Comparison of ENCODE assay signal across 8 cellular contexts in the genomic region with DNA sequence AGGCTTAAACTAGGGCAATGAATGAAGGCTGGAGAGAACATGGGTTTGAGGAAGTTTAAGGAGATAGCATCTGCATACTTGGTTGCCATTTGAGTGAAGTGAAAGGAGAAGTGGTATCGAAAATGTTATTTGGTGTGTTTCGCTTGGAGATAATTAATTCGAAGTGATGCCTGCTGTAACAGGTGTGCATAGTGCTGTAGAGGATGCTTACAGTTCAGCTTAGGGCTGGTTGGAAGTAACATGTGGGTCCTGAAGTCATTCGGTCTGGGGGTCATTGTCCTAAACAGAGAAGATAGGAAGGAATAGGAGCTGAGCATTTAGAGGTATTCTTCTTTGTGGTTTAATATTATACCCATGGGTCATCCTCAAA. TPM values are rescaled to one million over a fixed set of nuclear protein-coding genes. Genes with fewer than 3 reads are reported as not detected.
A peak's percentile ranks its signal among the peaks of the same experiment; 100 is the strongest.
DNase-seq lines count a peak whose midpoint lies in the region; ATAC-seq and TF ChIP-seq lines count a peak whose summit lies in the region.

No MANE protein-coding gene starts in this region.

- TF ChIP-seq CTCF in adrenal gland (IDR thresholded peaks at IDR 0.05) = no peak
- TF ChIP-seq CTCF in right lobe of liver (IDR thresholded peaks at IDR 0.05) = no peak

- CTCF ChIA-PET in activated CD4-positive, alpha-beta memory T cell treated with anti-CD3 and anti-CD28 coated beads, Interleukin-2, amount 10 ng/mL, durations not matched to agents 7 days and 5 days (lab: Charles Lee) = interaction anchor here (0.6 to 8.9 kb wide), 53 partner anchors 8 to 201 kb away, joined by 3 to 182 read pairs (median 6); partner anchors contain the start of genes ANKRD34A, ANKRD35, HJV and ITGA10

- H3K27ac Mint-ChIP-seq in T-helper 2 cell treated with Interferon-gamma antibody and Interleukin-4, amounts not matched to agents 5 μg/mL and 100 μg/mL, for 36 hours = no peak overlapping the region
- no peak overlapping the region for H3K27ac Mint-ChIP-seq in activated CD4-positive, alpha-beta memory T cell treated with anti-CD3 and anti-CD28 coated beads, Interleukin-2, amount 10 ng/mL, durations not matched to agents 7 days and 5 days

- no peaks in the 10 kb centered on the region for H3K9me3 Mint-ChIP-seq in T-helper 2 cell treated with Interferon-gamma antibody and Interleukin-4, amounts not matched to agents 5 μg/mL and 100 μg/mL, for 36 hours
- no peaks in the 10 kb centered on the region for H3K9me3 Mint-ChIP-seq in activated CD4-positive, alpha-beta memory T cell treated with anti-CD3 and anti-CD28 coated beads, Interleukin-2, amount 10 ng/mL, durations not matched to agents 7 days and 5 days

- H3K4me1 ChIP-seq in adrenal gland (replicated peaks in 1 of 2) = peaks cover 9 to 15% of the 10 kb centered on the region in 2 donors
- H3K4me1 ChIP-seq in right lobe of liver = peaks cover 0 to 14% (median 2%) of the 10 kb centered on the region in 4 donors

- POLR2A ChIA-PET in activated CD4-positive, alpha-beta memory T cell treated with anti-CD3 and anti-CD28 coated beads, Interleukin-2, amount 10 ng/mL, durations not matched to agents 7 days and 5 days (lab: Charles Lee) = interaction anchor here (0.7 to 6.9 kb wide), 19 partner anchors 10 to 564 kb away, joined by 3 to 71 read pairs (median 5); partner anchors contain the start of genes ANKRD34A, LIX1L, PEX11B and PIAS3

- peak overlapping the region; percentile 58; the same call in 1 of the 2 replicates for H3K4me3 ChIP-seq in GM08714 (ENCODE audit: low read length)
- peak overlapping the region; percentile 73 for H3K4me3 ChIP-seq in Jurkat, Clone E6-1 (ENCODE audit: low read length)
- peak overlapping the region in 1 of 4 donors; percentile 49 for H3K4me3 ChIP-seq in adrenal gland
- H3K4me3 ChIP-seq in right lobe of liver = peak overlapping the region; percentile 36 to 58 (median 54)

- no peak for TF ChIP-seq POLR2A in adrenal gland (IDR thresholded peaks at IDR 0.05)
- no peak for TF ChIP-seq POLR2A in right lobe of liver (IDR thresholded peaks at IDR 0.05)

- H3K27ac ChIP-seq in adrenal gland = peak overlapping the region in 3 of 5 donors; percentile 3 to 67 (median 37)
- peak overlapping the region in 1 of 3 donors; percentile 37 for H3K27ac ChIP-seq in right lobe of liver

- no peak for DNase-seq in Jurkat, Clone E6-1 (ENCODE audit: low read depth, low spot score)
- DNase-seq in adrenal gland (no peak), right lobe of liver (no peak)
- DNase-seq in T-helper 2 cell treated with Interferon-gamma antibody and Interleukin-4, amounts not matched to agents 5 μg/mL and 100 μg/mL, for 36 hours (ENCODE audit: low spot score) = no peak
- no peak for DNase-seq in activated CD4-positive, alpha-beta memory T cell treated with anti-CD3 and anti-CD28 coated beads, Interleukin-2, amount 10 ng/mL, durations not matched to agents 7 days and 5 days
- no peak for DNase-seq in stimulated activated CD4-positive, alpha-beta T cell treated with anti-CD3 and anti-CD28 coated beads, Interleukin-15, amount 100 ng/mL, for 24 hours

- H3K36me3 Mint-ChIP-seq in T-helper 2 cell treated with Interferon-gamma antibody and Interleukin-4, amounts not matched to agents 5 μg/mL and 100 μg/mL, for 36 hours (ENCODE audit: low read depth) = peaks cover 22% of the 10 kb centered on the region
- peaks cover 31% of the 10 kb centered on the region for H3K36me3 Mint-ChIP-seq in activated CD4-positive, alpha-beta memory T cell treated with anti-CD3 and anti-CD28 coated beads, Interleukin-2, amount 10 ng/mL, durations not matched to agents 7 days and 5 days (ENCODE audit: low read depth)

- peak; percentile 52 for ATAC-seq in GM21526 (IDR thresholded peaks at IDR 0.05; ENCODE audit: low FRiP score, unreplicated experiment)
- ATAC-seq in right lobe of liver = peak; percentile 46 to 50 (median 50)

- peaks cover 0 to 50% of the 10 kb centered on the region in 2 donors for H3K36me3 ChIP-seq in adrenal gland (replicated peaks in 1 of 2)
- H3K36me3 ChIP-seq in right lobe of liver = peaks cover 0 to 35% (median 17%) of the 10 kb centered on the region in 4 donors

- H3K4me1 Mint-ChIP-seq in T-helper 2 cell treated with Interferon-gamma antibody and Interleukin-4, amounts not matched to agents 5 μg/mL and 100 μg/mL, for 36 hours (ENCODE audit: low read depth) = peaks cover 5% of the 10 kb centered on the region
- peaks cover 7% of the 10 kb centered on the region for H3K4me1 Mint-ChIP-seq in activated CD4-positive, alpha-beta memory T cell treated with anti-CD3 and anti-CD28 coated beads, Interleukin-2, amount 10 ng/mL, durations not matched to agents 7 days and 5 days

- no peaks in the 10 kb centered on the region for H3K27me3 Mint-ChIP-seq in T-helper 2 cell treated with Interferon-gamma antibody and Interleukin-4, amounts not matched to agents 5 μg/mL and 100 μg/mL, for 36 hours (ENCODE audit: low read depth)
- no peaks in the 10 kb centered on the region for H3K27me3 Mint-ChIP-seq in activated CD4-positive, alpha-beta memory T cell treated with anti-CD3 and anti-CD28 coated beads, Interleukin-2, amount 10 ng/mL, durations not matched to agents 7 days and 5 days

- intact Hi-C loops in adrenal gland (cut with DNase I) (loop anchor here (5.0 to 10.0 kb wide), 2 partner anchors 130 to 167 kb away; no protein-coding TSS in a partner anchor), right lobe of liver (cut with DNase I) (loop anchor here in 1 of 2 donors (10.0 kb wide), 1 partner anchor 170 kb away; no protein-coding TSS in a partner anchor)

- H3K27me3 ChIP-seq in adrenal gland (no peaks in the 10 kb centered on the region), right lobe of liver (no peaks in the 10 kb centered on the region)

- WGBS in adrenal gland, 4 donors = 8 to 14% (median 9%) methylated on average over 4 of the region's 4 CpGs
- 10% methylated on average over 4 of the region's 4 CpGs for WGBS in right lobe of liver (ENCODE audit: insufficient coverage, low coverage, low lambda C conversion rate, missing lambda C conversion rate)

- no peak overlapping the region for H3K4me3 Mint-ChIP-seq in T-helper 2 cell treated with Interferon-gamma antibody and Interleukin-4, amounts not matched to agents 5 μg/mL and 100 μg/mL, for 36 hours
- no peak overlapping the region for H3K4me3 Mint-ChIP-seq in activated CD4-positive, alpha-beta memory T cell treated with anti-CD3 and anti-CD28 coated beads, Interleukin-2, amount 10 ng/mL, durations not matched to agents 7 days and 5 days

- H3K9me3 ChIP-seq in adrenal gland (replicated peaks in 1 of 3) (no peaks in the 10 kb centered on the region), right lobe of liver (no peaks in the 10 kb centered on the region)

RNA-seq across cellular contexts. Expression of gene NUDT17, which starts 0.3 kb away (rescaled TPM):
- 15.3 TPM for polyA plus RNA-seq in Jurkat, Clone E6-1 (2012; ENCODE audit: insufficient read depth, insufficient read length)
- total RNA-seq in adrenal gland = 1 to 10 TPM; 1.5 to 6.5 (median 3.3) TPM
- 1 to 10 TPM; 2.1 to 7.8 (median 3.2) TPM for polyA plus RNA-seq in adrenal gland
- 1 to 10 TPM in 3 of 6 experiments, under 1 TPM in 3; 0.51 to 2.2 (median 1.0) TPM for total RNA-seq in right lobe of liver
- 1 to 10 TPM; 2.5 to 2.7 TPM for total RNA-seq in activated CD4-positive, alpha-beta memory T cell treated with anti-CD3 and anti-CD28 coated beads, Interleukin-2, amount 10 ng/mL, durations not matched to agents 7 days and 5 days

RNA-seq across cellular contexts. Expression of gene PIAS3, which starts 13.8 kb away (rescaled TPM):
- 19.8 TPM for polyA plus RNA-seq in Jurkat, Clone E6-1 (2012; ENCODE audit: insufficient read depth, insufficient read length)
- total RNA-seq in adrenal gland = 10 to 100 TPM in 7 of 8 donors, 1 to 10 TPM in 1; 7.5 to 34.1 (median 22.0) TPM
- polyA plus RNA-seq in adrenal gland = 10 to 100 TPM; 17.9 to 40.5 (median 26.0) TPM
- 1 to 10 TPM; 5.5 to 8.9 (median 6.7) TPM for total RNA-seq in right lobe of liver
- total RNA-seq in activated CD4-positive, alpha-beta memory T cell treated with anti-CD3 and anti-CD28 coated beads, Interleukin-2, amount 10 ng/mL, durations not matched to agents 7 days and 5 days = 10 to 100 TPM; 21.2 to 21.7 TPM

RNA-seq across cellular contexts. Expression of gene POLR3C, which starts 21.1 kb away (rescaled TPM):
- polyA plus RNA-seq in Jurkat, Clone E6-1 (2012; ENCODE audit: insufficient read depth, insufficient read length) = 38.2 TPM
- total RNA-seq in adrenal gland = 10 to 100 TPM; 15.5 to 28.4 (median 20.4) TPM
- 10 to 100 TPM; 12.0 to 19.8 (median 16.2) TPM for polyA plus RNA-seq in adrenal gland
- total RNA-seq in right lobe of liver = 10 to 100 TPM in 3 of 6 experiments, 1 to 10 TPM in 3; 7.7 to 17.0 (median 11.2) TPM
- 10 to 100 TPM; 29.7 to 32.1 TPM for total RNA-seq in activated CD4-positive, alpha-beta memory T cell treated with anti-CD3 and anti-CD28 coated beads, Interleukin-2, amount 10 ng/mL, durations not matched to agents 7 days and 5 days

RNA-seq across cellular contexts. Expression of gene RNF115, which starts 21.2 kb away (rescaled TPM):
- polyA plus RNA-seq in Jurkat, Clone E6-1 (2012; ENCODE audit: insufficient read depth, insufficient read length) = 13.1 TPM
- total RNA-seq in adrenal gland (10 to 100 TPM in 7 of 8 donors, 1 to 10 TPM in 1; 8.3 to 19.2 (median 12.4) TPM), right lobe of liver (10 to 100 TPM in 2 of 6 experiments, 1 to 10 TPM in 4; 5.3 to 10.3 (median 8.0) TPM)
- polyA plus RNA-seq in adrenal gland = 10 to 100 TPM in 1 of 3 donors, 1 to 10 TPM in 2; 8.4 to 17.1 (median 9.3) TPM
- total RNA-seq in activated CD4-positive, alpha-beta memory T cell treated with anti-CD3 and anti-CD28 coated beads, Interleukin-2, amount 10 ng/mL, durations not matched to agents 7 days and 5 days = 10 to 100 TPM; 12.9 to 13.1 TPM

RNA-seq across cellular contexts. Expression of gene ANKRD35, which starts 40.5 kb away (rescaled TPM):
- polyA plus RNA-seq in Jurkat, Clone E6-1 (2012; ENCODE audit: insufficient read depth, insufficient read length) = not detected
- total RNA-seq in adrenal gland = 1 to 10 TPM in 3 of 8 donors, under 1 TPM in 4, not detected in 1; 0.37 to 1.3 (median 0.76) TPM
- polyA plus RNA-seq in adrenal gland = 1 to 10 TPM in 2 of 3 donors, under 1 TPM in 1; 0.55 to 2.0 (median 1.2) TPM
- 1 to 10 TPM; 1.1 to 2.5 (median 1.6) TPM for total RNA-seq in right lobe of liver
- under 1 TPM; 0.33 to 0.35 TPM for total RNA-seq in activated CD4-positive, alpha-beta memory T cell treated with anti-CD3 and anti-CD28 coated beads, Interleukin-2, amount 10 ng/mL, durations not matched to agents 7 days and 5 days
